In the genomic region with DNA sequence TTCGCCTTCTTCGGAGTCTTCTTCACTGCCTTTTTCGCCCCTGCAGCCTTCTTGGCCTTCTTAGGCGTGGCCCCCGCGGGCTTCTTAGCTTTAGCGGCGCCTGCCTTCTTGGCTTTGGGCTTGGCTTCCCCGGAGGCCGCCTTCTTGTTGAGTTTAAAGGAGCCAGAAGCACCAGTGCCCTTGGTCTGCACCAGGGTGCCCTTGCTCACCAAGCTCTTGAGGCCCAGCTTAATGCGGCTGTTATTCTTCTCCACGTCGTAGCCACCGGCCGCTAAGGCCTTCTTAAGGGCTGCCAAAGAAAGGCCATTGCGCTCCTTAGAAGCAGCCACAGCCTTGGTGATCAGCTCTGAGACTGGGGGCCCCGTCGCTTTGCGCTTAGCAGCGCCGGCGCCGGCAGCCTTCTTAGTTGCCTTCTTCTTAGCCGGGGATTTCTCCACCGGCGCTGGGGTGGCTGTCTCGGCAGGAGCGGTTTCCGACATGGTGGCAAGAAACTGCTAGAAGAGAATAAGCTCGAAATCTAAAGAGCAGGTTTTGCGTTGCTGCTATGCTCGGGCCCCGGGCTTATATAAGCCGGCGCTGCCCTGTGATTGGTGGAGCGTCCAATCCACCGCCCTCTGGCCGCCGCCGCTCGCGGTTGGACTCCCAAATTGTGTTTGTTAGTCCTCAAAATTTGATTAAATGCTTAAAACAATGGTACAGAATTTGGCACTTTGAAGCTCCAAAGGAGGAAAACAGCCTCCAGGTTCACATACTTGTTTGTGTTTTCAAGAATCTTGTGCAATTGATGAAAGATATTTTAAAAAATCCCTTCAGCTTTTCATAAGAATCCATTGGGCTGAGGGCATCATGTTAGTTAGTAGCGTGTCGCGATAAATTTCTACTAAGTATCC, we compare ENCODE assay signal across 8 cellular contexts. TPM values are rescaled to one million over a fixed set of nuclear protein-coding genes. Genes with fewer than 3 reads are reported as not detected.
A peak's percentile ranks its signal among the peaks of the same experiment; 100 is the strongest.
DNase-seq lines count a peak whose midpoint lies in the region; ATAC-seq and TF ChIP-seq lines count a peak whose summit lies in the region.

No MANE protein-coding gene starts in this region.

- peak overlapping the region; percentile 43 to 65; a peak in 3 of 4 replicates for H3K4me3 ChIP-seq in DND-41 (ENCODE audit: low read depth in 1 of 2, low read length in 2 of 2)

- H2AFZ ChIP-seq in DND-41 (ENCODE audit: low read depth, low read length): no peak overlapping the region

- peaks cover 19% of the 10 kb centered on the region for H3K36me3 Mint-ChIP-seq in activated CD4-positive, alpha-beta T cell treated with anti-CD3 and anti-CD28 coated beads, Interleukin-2, amount 10 ng/mL, durations not matched to agents 7 days and 5 days (ENCODE audit: low read depth)
- no peaks in the 10 kb centered on the region for H3K36me3 Mint-ChIP-seq in memory B cell

- H3K27ac ChIP-seq in DND-41 (ENCODE audit: low read length): peak overlapping the region; percentile 99

- peaks cover 3% of the 10 kb centered on the region for H3K9me3 Mint-ChIP-seq in activated CD4-positive, alpha-beta T cell treated with anti-CD3 and anti-CD28 coated beads, Interleukin-2, amount 10 ng/mL, durations not matched to agents 7 days and 5 days
- peaks cover 4% of the 10 kb centered on the region for H3K9me3 Mint-ChIP-seq in memory B cell

- peak overlapping the region; percentile 100 for H3K27ac Mint-ChIP-seq in activated CD4-positive, alpha-beta T cell treated with anti-CD3 and anti-CD28 coated beads, Interleukin-2, amount 10 ng/mL, durations not matched to agents 7 days and 5 days
- peak overlapping the region; percentile 95 for H3K27ac Mint-ChIP-seq in memory B cell

- no peaks in the 10 kb centered on the region; the same call in 1 of the 2 replicates for H4K20me1 ChIP-seq in DND-41 (ENCODE audit: insufficient read depth, low read length)

- no peaks in the 10 kb centered on the region; the same call in 1 of the 2 replicates for H3K36me3 ChIP-seq in DND-41 (ENCODE audit: insufficient read depth, low read length)

- H3K4me2 ChIP-seq in DND-41 (ENCODE audit: insufficient read depth, low read length): peak overlapping the region; percentile 63

- DNase-seq in DND-41 (peak; percentile 88), NCI-H2227 (lab: John Stamatoyannopoulos, UW; ENCODE audit: unreplicated experiment) (peak; percentile 92), ecto neural progenitor cell (ENCODE audit: low spot score) (peak; percentile 89), memory B cell (ENCODE audit: low spot score in 2 of 2) (peak; percentile 50 to 57), GM19238 (ENCODE audit: insufficient read length, low spot score) (no peak)
- DNase-seq in activated CD4-positive, alpha-beta T cell treated with anti-CD3 and anti-CD28 coated beads, Interleukin-2, amount 10 ng/mL, durations not matched to agents 7 days and 5 days: peak; percentile 91
- DNase-seq in stimulated activated CD8-positive, alpha-beta memory T cell treated with anti-CD3 and anti-CD28 coated beads, Interleukin-4, amount 100 ng/mL, for 24 hours (ENCODE audit: low read depth): peak; percentile 55

- POLR2A ChIA-PET in activated CD4-positive, alpha-beta T cell treated with anti-CD3 and anti-CD28 coated beads, Interleukin-2, amount 10 ng/mL, durations not matched to agents 7 days and 5 days (lab: Charles Lee): interaction anchor here (0.6 to 12.5 kb wide), 26 partner anchors 25 to 1847 kb away, joined by 3 to 593 read pairs (median 5); a partner anchor contains a TSS

- H3K27me3 ChIP-seq in DND-41 (ENCODE audit: insufficient read depth, low read length, poor library complexity): no peaks in the 10 kb centered on the region

- H3K4me1 Mint-ChIP-seq in activated CD4-positive, alpha-beta T cell treated with anti-CD3 and anti-CD28 coated beads, Interleukin-2, amount 10 ng/mL, durations not matched to agents 7 days and 5 days: peaks cover 77% of the 10 kb centered on the region
- peaks cover 18% of the 10 kb centered on the region for H3K4me1 Mint-ChIP-seq in memory B cell

- ATAC-seq in DND-41 (ENCODE audit: insufficient read depth, low read depth) (peak; percentile 34), HG02759 (IDR thresholded peaks at IDR 0.05; ENCODE audit: unreplicated experiment) (peak; percentile 34), memory B cell (ENCODE audit: low read depth) (peak; percentile 16)

- H3K79me2 ChIP-seq in DND-41 (ENCODE audit: insufficient read depth, low read length): peaks cover 6% of the 10 kb centered on the region

- CTCF ChIA-PET in activated CD4-positive, alpha-beta T cell treated with anti-CD3 and anti-CD28 coated beads, Interleukin-2, amount 10 ng/mL, durations not matched to agents 7 days and 5 days (lab: Charles Lee): interaction anchor here (1.1 to 6.3 kb wide), 5 partner anchors 28 to 71 kb away, joined by 3 to 47 read pairs (median 6); a partner anchor contains a TSS

- H3K9ac ChIP-seq in DND-41 (ENCODE audit: low read depth, low read length): peak overlapping the region; percentile 85

- peaks cover 48% of the 10 kb centered on the region for H3K4me1 ChIP-seq in DND-41 (ENCODE audit: insufficient read depth, low read length)

- no peak for TF ChIP-seq CTCF in DND-41 (IDR thresholded peaks at IDR 0.05; ENCODE audit: borderline replicate concordance, extremely low read depth, low read length, poor library complexity, severe bottlenecking)

- H3K9me3 ChIP-seq in DND-41 (ENCODE audit: insufficient read depth, low read length, severe bottlenecking): no peaks in the 10 kb centered on the region

- peak overlapping the region; percentile 99 for H3K4me3 Mint-ChIP-seq in activated CD4-positive, alpha-beta T cell treated with anti-CD3 and anti-CD28 coated beads, Interleukin-2, amount 10 ng/mL, durations not matched to agents 7 days and 5 days
- H3K4me3 Mint-ChIP-seq in memory B cell: peak overlapping the region; percentile 98

- H3K27me3 Mint-ChIP-seq in activated CD4-positive, alpha-beta T cell treated with anti-CD3 and anti-CD28 coated beads, Interleukin-2, amount 10 ng/mL, durations not matched to agents 7 days and 5 days: no peaks in the 10 kb centered on the region
- no peaks in the 10 kb centered on the region for H3K27me3 Mint-ChIP-seq in memory B cell

RNA-seq across cellular contexts. Expression of a gene that starts 44.9 kb away (rescaled TPM):
- not detected for total RNA-seq in activated CD4-positive, alpha-beta T cell treated with anti-CD3 and anti-CD28 coated beads, Interleukin-2, amount 10 ng/mL, durations not matched to agents 7 days and 5 days
